Comparison of ENCODE assay signal across 12 cellular contexts in genomic region chr22:24507742-24508141, GRCh38. TPM values are rescaled to one million over a fixed set of nuclear protein-coding genes. Genes with fewer than 3 reads are reported as not detected.
DNase-seq lines count a peak whose midpoint lies in the region; ATAC-seq and TF ChIP-seq lines count a peak whose summit lies in the region.
"Had no signal": no experiment of that assay in that cellular context is flagged by ENCODE, and none has a peak within 500 bp of the region (broad histone marks: within the 10 kb centered on the region; RNA-seq: fewer than 3 reads in every experiment).

No MANE protein-coding gene starts in this region.

- H3K27ac ChIP-seq in endodermal cell (ENCODE audit: low read depth, low read length): no peak overlapping the region
- H3K27ac ChIP-seq in neural progenitor cell: no peak overlapping the region

- H3K27me3 ChIP-seq in H7 (ENCODE audit: control insufficient read depth, insufficient read depth, low read length) (no peaks in the 10 kb centered on the region), endodermal cell (ENCODE audit: control insufficient read depth, insufficient read depth, low read length, poor library complexity, severe bottlenecking) (peaks cover 11% of the 10 kb centered on the region), neural progenitor cell (peaks cover 2% of the 10 kb centered on the region)
- H3K27me3 ChIP-seq: heart right ventricle had no signal

- peaks cover 52% of the 10 kb centered on the region for H3K4me1 Mint-ChIP-seq in endodermal cell
- H3K4me1 Mint-ChIP-seq in neural progenitor cell: peaks cover 12% of the 10 kb centered on the region

- H3K4me3 ChIP-seq in H7 (ENCODE audit: insufficient read depth, low read depth, low read length) (no peak overlapping the region), endodermal cell (ENCODE audit: low read length) (no peak overlapping the region), neural progenitor cell (peak overlapping the region; percentile 7)
- H3K4me3 ChIP-seq: heart right ventricle had no signal

- intact Hi-C loops in sciatic nerve (cut with DNase I): no loop called here

- no peaks in the 10 kb centered on the region for H3K79me2 ChIP-seq in neural progenitor cell (ENCODE audit: low read depth)

- ATAC-seq in HG03354 (IDR thresholded peaks at IDR 0.05; ENCODE audit: poor library complexity, severe bottlenecking, unreplicated experiment): no peak
- no peak for ATAC-seq in sciatic nerve
- ATAC-seq: heart right ventricle had no signal

- TF ChIP-seq CTCF in endodermal cell (conservative IDR thresholded peaks at IDR 0.05): peak; percentile 57
- TF ChIP-seq CTCF in neural progenitor cell (IDR thresholded peaks at IDR 0.05): peak; percentile 47

- H3F3A ChIP-seq in neural progenitor cell (ENCODE audit: low read depth): peaks cover 12% of the 10 kb centered on the region

- H3K9ac ChIP-seq in endodermal cell (ENCODE audit: extremely low read depth, low read length, poor library complexity, severe bottlenecking): no peak overlapping the region
- H3K9ac ChIP-seq in neural progenitor cell: no peak overlapping the region

- H3K4me3 Mint-ChIP-seq in endodermal cell (peak overlapping the region; percentile 27), neural progenitor cell (no peak overlapping the region)

- WGBS in endodermal cell (ENCODE audit: insufficient coverage in 1 of 2, insufficient read length in 1 of 2), 2 experiments: 0 to 41% methylated on average over 1 to 8 of the region's 8 CpGs

- no peaks in the 10 kb centered on the region for H3K36me3 Mint-ChIP-seq in endodermal cell (ENCODE audit: low read depth)
- H3K36me3 Mint-ChIP-seq in neural progenitor cell: no peaks in the 10 kb centered on the region

- no peaks in the 10 kb centered on the region for H4K20me1 ChIP-seq in neural progenitor cell (ENCODE audit: low read depth)

- H3K27me3 Mint-ChIP-seq in endodermal cell (ENCODE audit: insufficient read depth) (no peaks in the 10 kb centered on the region), neural progenitor cell (ENCODE audit: insufficient read depth, low read depth) (peaks cover 5% of the 10 kb centered on the region)

- no peaks in the 10 kb centered on the region for H3K9me3 ChIP-seq in endodermal cell (ENCODE audit: control insufficient read depth, low read length)
- H3K9me3 ChIP-seq in neural progenitor cell (ENCODE audit: low read depth): no peaks in the 10 kb centered on the region
- H3K9me3 ChIP-seq: heart right ventricle had no signal

- H2AFZ ChIP-seq in neural progenitor cell (replicated peaks): peak overlapping the region; percentile 11

- peak overlapping the region; percentile 77 for H3K27ac Mint-ChIP-seq in endodermal cell
- no peak overlapping the region for H3K27ac Mint-ChIP-seq in neural progenitor cell

- peaks cover 23% of the 10 kb centered on the region for H3K4me1 ChIP-seq in endodermal cell (ENCODE audit: control insufficient read depth, insufficient read depth, low read length)
- peaks cover 7% of the 10 kb centered on the region for H3K4me1 ChIP-seq in neural progenitor cell

- no peaks in the 10 kb centered on the region for H3K9me3 Mint-ChIP-seq in endodermal cell
- H3K9me3 Mint-ChIP-seq in neural progenitor cell: no peaks in the 10 kb centered on the region

- DNase-seq in H7: peak; percentile 88
- DNase-seq in endodermal cell: peak; percentile 88
- peak; percentile 69 for DNase-seq in neural progenitor cell (ENCODE audit: low spot score)
- no peak for DNase-seq in sciatic nerve (ENCODE audit: low spot score)
- DNase-seq in SHP77 (lab: John Stamatoyannopoulos, UW): no peak
- DNase-seq: amygdala, heart right ventricle, mammary epithelial cell, NCI-H1694 treated with DMSO at 0.1 percent for 48 hours, SIG-M5 had no signal

- no peaks in the 10 kb centered on the region for H3K36me3 ChIP-seq in H7 (replicated peaks; ENCODE audit: control insufficient read depth, insufficient read depth, low read length)
- no peaks in the 10 kb centered on the region for H3K36me3 ChIP-seq in endodermal cell (ENCODE audit: control insufficient read depth, insufficient read depth, low read length)
- H3K36me3 ChIP-seq in neural progenitor cell: no peaks in the 10 kb centered on the region
- H3K36me3 ChIP-seq: heart right ventricle had no signal

- peak overlapping the region; percentile 43 for H3K4me2 ChIP-seq in neural progenitor cell

RNA-seq across cellular contexts. Expression of gene UPB1, which starts 12.6 kb away (rescaled TPM):
- total RNA-seq in H7 (2014; rRNA removed; shearing (Covaris generic)): 0.11 TPM in 1 of 2 replicates, not detected in the other
- total RNA-seq in endodermal cell: under 1 TPM in 1 of 2 donors, not detected in 1; 0.40 TPM
- 0.14 TPM for polyA plus RNA-seq in endodermal cell (2013, experiment 1 of 2)
- 0.33 TPM for polyA plus RNA-seq in endodermal cell (2013, experiment 2 of 2)
- total RNA-seq in neural progenitor cell (ENCODE audit: low replicate concordance): 0.12 and 0.17 TPM in 2 replicates
- total RNA-seq in sciatic nerve: 1.3 TPM
- total RNA-seq: LHCN-M2, mammary epithelial cell had no signal
- polyA plus RNA-seq: mammary epithelial cell had no signal

RNA-seq across cellular contexts. Expression of gene GUCD1, which starts 47.2 kb away (rescaled TPM):
- 188 and 209 TPM in 2 replicates for total RNA-seq in H7 (2014; rRNA removed; shearing (Covaris generic))
- total RNA-seq in endodermal cell (10 to 100 TPM; 64.7 to 73.6 TPM), neural progenitor cell (ENCODE audit: low replicate concordance) (31.0 and 62.3 TPM in 2 replicates), sciatic nerve (61.2 TPM)
- 38.1 TPM for polyA plus RNA-seq in endodermal cell (2013, experiment 1 of 2)
- 44.2 TPM for polyA plus RNA-seq in endodermal cell (2013, experiment 2 of 2)

RNA-seq across cellular contexts. Expression of gene SNRPD3, which starts 48.1 kb away (rescaled TPM):
- total RNA-seq in H7 (2014; rRNA removed; shearing (Covaris generic)): 159 and 166 TPM in 2 replicates
- total RNA-seq in endodermal cell (100 to 1,000 TPM; 158 to 180 TPM), neural progenitor cell (ENCODE audit: low replicate concordance) (195 and 302 TPM in 2 replicates), sciatic nerve (48.2 TPM)
- polyA plus RNA-seq in endodermal cell (2013, experiment 1 of 2): 174 TPM
- 166 TPM for polyA plus RNA-seq in endodermal cell (2013, experiment 2 of 2)

Comparison
In these comparisons a context has a peak if more than half of its experiments do, and no peak if none do; other contexts are left out.
1. DNase-seq: peak in H7 (single experiment), endodermal cell (single experiment) and neural progenitor cell (single experiment); none in sciatic nerve (single experiment) and SHP77 (0 of 2).